In the genomic region with DNA sequence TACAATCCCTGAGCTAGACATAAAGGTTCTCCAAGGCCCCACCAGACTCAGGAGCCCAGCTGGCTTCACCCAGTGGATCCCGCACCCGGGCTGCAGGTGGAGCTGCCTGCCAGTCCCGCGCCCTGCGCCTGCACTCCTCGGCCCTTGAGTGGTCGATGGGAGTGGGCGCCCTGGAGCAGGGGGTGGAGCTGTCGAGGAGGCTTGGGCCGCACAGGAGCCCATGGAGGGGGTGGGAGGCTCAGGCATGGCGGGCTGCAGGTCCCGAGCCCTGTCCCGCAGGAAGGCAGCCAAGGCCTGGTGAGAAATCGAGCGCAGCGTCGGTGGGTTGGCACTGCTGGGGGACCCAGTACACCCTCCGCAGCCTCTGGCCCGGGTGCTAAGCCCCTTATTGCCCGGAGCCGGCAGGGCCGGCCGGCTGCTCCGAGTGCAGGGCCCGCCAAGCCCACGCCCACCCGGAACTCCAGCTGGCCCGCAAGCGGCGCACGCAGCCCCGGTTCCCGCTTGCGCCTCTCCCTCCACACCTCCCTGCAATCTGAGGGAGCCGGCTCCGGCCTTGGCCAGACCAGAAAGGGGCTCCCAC, we compare ENCODE assay signal across 7 cellular contexts.
DNase-seq lines count a peak whose midpoint lies in the region; ATAC-seq and TF ChIP-seq lines count a peak whose summit lies in the region.
"Not testable (repeated sequence)": the region's sequence is repeated elsewhere in the genome, so short reads cannot be mapped to it uniquely, and the experiment has no call there.

No MANE protein-coding gene starts in this region.

- 93% methylated on average over 36 of the region's 36 CpGs; no CpG with 5 or more reads in 1 of the 2 experiments for WGBS in endodermal cell (ENCODE audit: insufficient coverage in 1 of 2, insufficient read length in 1 of 2), 2 experiments
- WGBS in right cardiac atrium, result 65% methylated on average over 36 of the region's 36 CpGs

- H3K4me3 ChIP-seq in GM23338; endodermal cell (ENCODE audit: low read length); right cardiac atrium (ENCODE audit: low read length): not testable (repeated sequence)
- H3K4me3 ChIP-seq in Loucy (ENCODE audit: low read length, poor library complexity, severe bottlenecking) (peak overlapping the region; percentile 60), upper lobe of right lung (peak overlapping the region; percentile 20)

- H3K4me2 ChIP-seq in GM23338, result not testable (repeated sequence)
- peak overlapping the region; percentile 64 for H3K4me2 ChIP-seq in Loucy (ENCODE audit: low read depth, low read length, poor library complexity, severe bottlenecking)

- H3K27me3 Mint-ChIP-seq in GM23338 (ENCODE audit: insufficient read depth, low read depth, poor library complexity); endodermal cell (ENCODE audit: insufficient read depth): not testable (repeated sequence)

- not testable (repeated sequence) for H3K27me3 ChIP-seq in GM23338 (ENCODE audit: insufficient read depth); Loucy (ENCODE audit: insufficient read depth, low read length, poor library complexity, severe bottlenecking); endodermal cell (ENCODE audit: control insufficient read depth, insufficient read depth, low read length, poor library complexity, severe bottlenecking); right cardiac atrium (ENCODE audit: control insufficient read depth, insufficient read depth); upper lobe of right lung

- not testable (repeated sequence) for H3K36me3 ChIP-seq in GM23338 (ENCODE audit: insufficient read depth); Loucy (ENCODE audit: insufficient read depth, low read length); upper lobe of right lung
- peaks cover 13% of the 10 kb centered on the region for H3K36me3 ChIP-seq in endodermal cell (ENCODE audit: control insufficient read depth, insufficient read depth, low read length)

- peaks cover 10% of the 10 kb centered on the region; the same call in 2 of the 3 replicates for H3K4me1 Mint-ChIP-seq in GM23338
- H3K4me1 Mint-ChIP-seq in endodermal cell, result peaks cover 18% of the 10 kb centered on the region

- not testable (repeated sequence) for H3K9me3 ChIP-seq in Loucy (ENCODE audit: insufficient read depth, low read depth, low read length); right cardiac atrium (ENCODE audit: control insufficient read depth, low read length); upper lobe of right lung
- peaks cover 13% of the 10 kb centered on the region for H3K9me3 ChIP-seq in endodermal cell (ENCODE audit: control insufficient read depth, low read length)

- not testable (repeated sequence) for H3K79me2 ChIP-seq in GM23338 (replicated peaks; ENCODE audit: insufficient read depth); Loucy (ENCODE audit: insufficient read depth, low read length)

- not testable (repeated sequence) for H3F3A ChIP-seq in GM23338 (replicated peaks; ENCODE audit: low read depth)
- peaks cover 10% of the 10 kb centered on the region for H3F3A ChIP-seq in Loucy (ENCODE audit: low read depth)

- H4K20me1 ChIP-seq in GM23338 (replicated peaks; ENCODE audit: insufficient read depth); Loucy (ENCODE audit: insufficient read depth, low read length, poor library complexity, severe bottlenecking): not testable (repeated sequence)

- not testable (repeated sequence) for H3K27ac Mint-ChIP-seq in GM23338, endodermal cell

- not testable (repeated sequence) for H2AFZ ChIP-seq in GM23338; Loucy (ENCODE audit: low read length)

- H3K4me3 Mint-ChIP-seq in GM23338, endodermal cell: not testable (repeated sequence)

- intact Hi-C loops in right cardiac atrium (cut with DNase I); upper lobe of right lung (cut with DNase I): not testable (repeated sequence)

- peak overlapping the region; percentile 54 for H3K9ac ChIP-seq in Loucy (ENCODE audit: low read depth, low read length, poor library complexity, severe bottlenecking)
- not testable (repeated sequence) for H3K9ac ChIP-seq in endodermal cell (ENCODE audit: extremely low read depth, low read length, poor library complexity, severe bottlenecking)

- not testable (repeated sequence) for H3K4me1 ChIP-seq in GM23338 (ENCODE audit: insufficient read depth); endodermal cell (ENCODE audit: control insufficient read depth, insufficient read depth, low read length); right cardiac atrium (ENCODE audit: control insufficient read depth, insufficient read depth, low read length); upper lobe of right lung
- peaks cover 12% of the 10 kb centered on the region for H3K4me1 ChIP-seq in Loucy (ENCODE audit: insufficient read depth, low read length, poor library complexity, severe bottlenecking)

- H3K27ac ChIP-seq in GM23338 (ENCODE audit: low read depth); endodermal cell (ENCODE audit: low read depth, low read length); right cardiac atrium (ENCODE audit: low read length); upper lobe of right lung: not testable (repeated sequence)

- not testable (repeated sequence) for H3K36me3 Mint-ChIP-seq in GM23338 (ENCODE audit: low read depth)
- peaks cover 12% of the 10 kb centered on the region for H3K36me3 Mint-ChIP-seq in endodermal cell (ENCODE audit: low read depth)

- not testable (repeated sequence) for H3K9me2 ChIP-seq in GM23338 (ENCODE audit: insufficient read depth); Loucy (replicated peaks; ENCODE audit: low read depth, low read length)

- TF ChIP-seq CTCF in GM23338 (conservative IDR thresholded peaks at IDR 0.05; ENCODE audit: low read depth in 2 of 2), result peak in 1 of 2 experiments; percentile 25; a peak in 1 of 4 replicates
- TF ChIP-seq CTCF in Loucy (conservative IDR thresholded peaks at IDR 0.05; ENCODE audit: low read length); endodermal cell (conservative IDR thresholded peaks at IDR 0.05); upper lobe of right lung (IDR thresholded peaks at IDR 0.05): not testable (repeated sequence)

- not testable (repeated sequence) for ATAC-seq in GM23338, right cardiac atrium, upper lobe of right lung

- not testable (repeated sequence) for H3K9me3 Mint-ChIP-seq in GM23338, endodermal cell

- peak; percentile 9 for DNase-seq in GM23338 (ENCODE audit: low spot score)
- peak; percentile 65 for DNase-seq in endodermal cell
- DNase-seq in right cardiac atrium, result peak in 2 of 3 donors; percentile 55 to 64
- peak; percentile 40 for DNase-seq in left kidney (ENCODE audit: low read depth, low spot score)
- DNase-seq in retina, result peak; percentile 27
- peak; percentile 89 for DNase-seq in upper lobe of right lung

Comparison
In these comparisons a context has a peak if more than half of its experiments do, and no peak if none do; other contexts are left out.
1. DNase-seq: peak in every context shown above with its lines; median percentile 89 in upper lobe of right lung; 65 in endodermal cell; 60 in right cardiac atrium; 40 in left kidney; 27 in retina; 9 in GM23338.